13 cellular contexts compared by ENCODE assay signal in the genomic region with DNA sequence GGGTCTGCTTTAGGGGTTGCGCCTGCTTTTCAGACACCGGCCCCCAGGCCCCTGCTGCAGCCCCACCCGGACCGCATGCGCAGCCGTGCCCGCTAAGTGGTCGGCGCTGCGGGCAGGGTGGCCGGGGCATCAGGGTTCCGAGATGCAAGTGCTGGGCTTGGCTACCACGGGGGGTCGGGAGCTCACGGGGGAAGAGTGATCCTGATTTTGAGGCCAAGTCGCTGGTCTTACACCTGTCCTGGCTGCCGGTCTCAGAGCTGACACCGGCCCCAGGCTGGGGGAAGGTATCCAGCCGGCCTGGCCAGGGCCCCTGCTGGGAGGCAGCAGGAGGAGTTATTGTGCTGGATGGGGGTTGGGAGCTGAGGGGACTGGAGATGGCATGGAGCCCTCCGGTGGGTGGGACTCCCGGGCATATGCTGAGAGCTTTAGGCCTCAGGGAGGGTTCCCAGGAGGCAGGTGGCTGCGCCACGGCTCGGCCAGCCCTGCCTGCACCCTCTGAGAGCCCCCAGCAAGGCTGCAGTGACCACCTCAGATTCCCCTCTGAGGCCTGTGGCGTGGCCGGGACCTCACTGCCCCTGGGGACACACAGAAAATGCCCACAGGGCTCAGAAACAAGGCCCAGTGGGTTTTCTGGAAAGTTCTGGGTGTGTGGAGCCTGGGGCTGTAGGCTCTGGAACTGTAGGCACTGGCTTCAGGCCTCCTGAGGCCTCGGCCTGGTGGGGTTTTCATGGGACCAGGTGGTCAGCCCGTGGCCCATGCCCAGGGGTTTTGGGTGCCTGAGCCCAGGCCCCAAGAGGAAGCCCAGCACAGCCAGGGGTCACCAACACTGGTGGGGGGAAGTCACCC. TPM values are rescaled to one million over a fixed set of nuclear protein-coding genes. Genes with fewer than 3 reads are reported as not detected.
DNase-seq lines count a peak whose midpoint lies in the region; ATAC-seq, FAIRE-seq and TF ChIP-seq lines count a peak whose summit lies in the region.
"Had no signal": no experiment of that assay in that cellular context is flagged by ENCODE, and none has a peak within 500 bp of the region (broad histone marks: within the 10 kb centered on the region; RNA-seq: fewer than 3 reads in every experiment).

No MANE protein-coding gene starts in this region.

- no peaks in the 10 kb centered on the region for H3K79me2 ChIP-seq in HepG2 (ENCODE audit: insufficient read depth, low read length)

- TF ChIP-seq EP300 in HepG2 (IDR thresholded peaks at IDR 0.05; ENCODE audit: low read depth in 2 of 2, low read length in 2 of 2) (no peak), HepG2 (CRISPR knock-in tag; IDR thresholded peaks at IDR 0.05; ENCODE audit: borderline replicate concordance) (no peak)

- H2AFZ ChIP-seq in HepG2 (ENCODE audit: low read length) = no peak overlapping the region

- H3K36me3 ChIP-seq in RWPE2 (ENCODE audit: low read depth) = no peaks in the 10 kb centered on the region
- no peaks in the 10 kb centered on the region for H3K36me3 ChIP-seq in HepG2 (replicated peaks in 1 of 2; ENCODE audit: control insufficient read depth in 1 of 2, insufficient read depth in 2 of 2, low read length in 2 of 2)
- H3K36me3 ChIP-seq: HAP-1 had no signal

- in situ Hi-C loops in GM13977 (cut with MboI; ENCODE audit: low pct_unique_long_range_greater_than_20kb, low sequenced_read_pairs, unreplicated experiment) = no loop called here
- in situ Hi-C loops in HepG2 (cut with HindIII; ENCODE audit: extremely low pct_ligation_motif_present, low pct_unique_long_range_greater_than_20kb) = no loop called here

- H3K4me2 ChIP-seq in HepG2 (ENCODE audit: low read depth, low read length) = no peak overlapping the region

- no peak for TF ChIP-seq RAD21 in HepG2 (CRISPR knock-in tag; IDR thresholded peaks at IDR 0.05)

- no peaks in the 10 kb centered on the region for H4K20me1 ChIP-seq in HepG2 (ENCODE audit: insufficient read depth, low read length)

- BruUV-seq in HepG2 (replicated peaks; lab: Mats Ljungman, UMichigan) = no TSS peak

- ATAC-seq in RWPE2 (ENCODE audit: low read depth) (peak; percentile 10; the same call in 1 of the 3 replicates), HepG2 (peak; percentile 8), HG03025 (IDR thresholded peaks at IDR 0.05; ENCODE audit: low FRiP score, unreplicated experiment) (no peak), HG03469 (IDR thresholded peaks at IDR 0.05; ENCODE audit: unreplicated experiment) (no peak)

- CTCF ChIA-PET in AG04450 (lab: Charles Lee) = no interaction called here
- CTCF ChIA-PET in HepG2 (lab: Yijun Ruan, JAX; ENCODE audit: low intra/inter-chr PET ratio, low total read pairs) = interaction anchor here (0.7 kb wide), 1 partner anchor 986 kb away, joined by 3 read pairs; a partner anchor contains a TSS

- H3K27me3 ChIP-seq in AG04450 (ENCODE audit: control insufficient read depth, insufficient read depth, low read length) = peaks cover 2% of the 10 kb centered on the region
- H3K27me3 ChIP-seq in RWPE2 (ENCODE audit: insufficient read depth, poor library complexity, severe bottlenecking) = no peaks in the 10 kb centered on the region
- H3K27me3 ChIP-seq in HepG2 (ENCODE audit: control insufficient read depth in 1 of 2, insufficient read depth in 2 of 2, low read length in 2 of 2) = peaks cover 17 to 52% of the 10 kb centered on the region in 2 experiments; a peak in 4 of 5 replicates

- H3K9me3 ChIP-seq in AG04450 (ENCODE audit: control insufficient read depth, insufficient read depth, low read length) (no peaks in the 10 kb centered on the region; the same call in 1 of the 2 replicates), RWPE2 (ENCODE audit: severe bottlenecking) (no peaks in the 10 kb centered on the region), HepG2 (ENCODE audit: low read length) (no peaks in the 10 kb centered on the region)

- 64% methylated on average over 14 of the region's 28 CpGs for WGBS in HepG2 (ENCODE audit: low lambda C conversion rate)

- POLR2A ChIA-PET in AG04450 (lab: Yijun Ruan, JAX) (no interaction called here), HepG2 (lab: Yijun Ruan, JAX) (interaction anchor here (1.5 kb wide), 1 partner anchor 109 kb away, joined by 3 read pairs; no protein-coding TSS in a partner anchor)

- peak overlapping the region; percentile 85 for H3K27ac ChIP-seq in AG04450 (ENCODE audit: low read depth, low read length)
- H3K27ac ChIP-seq in RWPE2 (ENCODE audit: poor library complexity, severe bottlenecking) = peak overlapping the region; percentile 13
- no peak overlapping the region for H3K27ac ChIP-seq in HepG2 (ENCODE audit: extremely low read length, insufficient read depth, low read length)

- DNase-seq in AG04450 (ENCODE audit: low read depth, low spot score) (no peak), GM13977 (ENCODE audit: low spot score) (peak; percentile 18), RWPE2 (ENCODE audit: low spot score) (peak; percentile 61), HepG2 (ENCODE audit: low spot score) (peak; percentile 7), SHP77 treated with DMSO at 0.1 percent for 48 hours (lab: John Stamatoyannopoulos, UW) (no peak), middle frontal gyrus (ENCODE audit: extremely low spot score, low spot score) (no peak)
- DNase-seq: NCI-H2029 had no signal

- H3K4me3 ChIP-seq in AG04450 (ENCODE audit: low read depth, low read length) (no peak overlapping the region), RWPE2 (ENCODE audit: severe bottlenecking) (no peak overlapping the region), HepG2 (replicated peaks in 1 of 3; ENCODE audit: insufficient read depth in 1 of 3, low read depth in 2 of 3, low read length in 3 of 3) (no peak overlapping the region; a peak in 1 of 6 replicates)
- H3K4me3 ChIP-seq: HAP-1 had no signal

- intact Hi-C loops in HepG2 (cut with micrococcal nuclease; ENCODE audit: unreplicated experiment) = no loop called here

- no peak for TF ChIP-seq POLR2A in HepG2 (IDR thresholded peaks at IDR 0.05; ENCODE audit: insufficient read depth in 1 of 2, low read depth in 2 of 2, low read length in 2 of 2)

- H3K9ac ChIP-seq in HepG2 (ENCODE audit: insufficient read depth, low read depth, low read length) = no peak overlapping the region

- no peak for FAIRE-seq in HepG2 (lab: Jason Lieb, UNC)

- H3K4me1 ChIP-seq in RWPE2 (ENCODE audit: insufficient read depth, poor library complexity, severe bottlenecking) (peaks cover 9% of the 10 kb centered on the region), HepG2 (ENCODE audit: insufficient read depth, low read length) (peaks cover 29% of the 10 kb centered on the region)
- H3K4me1 ChIP-seq: HAP-1 had no signal

- no peak for TF ChIP-seq CTCF in AG04450 (IDR thresholded peaks at IDR 0.05; ENCODE audit: low read depth, low read length)
- TF ChIP-seq CTCF in GM13977 (IDR thresholded peaks at IDR 0.05; ENCODE audit: extremely low read depth, insufficient read depth, missing control alignments) = no peak
- no peak for TF ChIP-seq CTCF in RWPE2 (IDR thresholded peaks at IDR 0.05; ENCODE audit: poor library complexity, severe bottlenecking)
- no peak for TF ChIP-seq CTCF in HepG2 (CRISPR knock-in tag; IDR thresholded peaks at IDR 0.05)

TF ChIP-seq in HepG2, 621 proteins besides CTCF, POLR2A, EP300 and RAD21 (continues in another document):
- peak; percentile 33 for TF ChIP-seq AGO2 (optimal IDR thresholded peaks at IDR 0.05; ENCODE audit: low read depth, low read length)
- no peak for TF ChIP-seq PAX8 (CRISPR knock-in tag; IDR thresholded peaks at IDR 0.05; ENCODE audit: borderline replicate concordance)
- 0 out of 2 replicates have a peak, but pooled peaks have one; percentile 6 for TF ChIP-seq CBX5 (CRISPR knock-in tag; IDR thresholded peaks at IDR 0.05; ENCODE audit: borderline replicate concordance)
- TF ChIP-seq ZNF20 (CRISPR knock-in tag; IDR thresholded peaks at IDR 0.05) = no peak
- TF ChIP-seq FOSL1 (CRISPR knock-in tag; IDR thresholded peaks at IDR 0.05; ENCODE audit: borderline replicate concordance) = no peak
- TF ChIP-seq BCL6 (CRISPR knock-in tag; IDR thresholded peaks at IDR 0.05) = no peak
- 0 out of 2 replicates have a peak, but pooled peaks have one; percentile 46 for TF ChIP-seq RBFOX2 (IDR thresholded peaks at IDR 0.05; ENCODE audit: low read depth, low read length)

RNA-seq across cellular contexts. Expression of a gene that starts 4.4 kb away (rescaled TPM):
- polyA plus RNA-seq in AG04450 (2011; rRNA removed) (under 0.01 and 0.01 TPM in 2 replicates), HepG2 (2011; rRNA removed) (under 0.01 TPM in 2 replicates)
- polyA minus RNA-seq in AG04450 (2011; rRNA and poly(A)+ RNA removed) = under 0.01 TPM in 1 of 2 replicates, not detected in the other
- total RNA-seq in HepG2 (2016; rRNA removed; fragmentation: Illumina TruSeq; extraction: Trizol) = not detected in 2 replicates
- total RNA-seq in HepG2 (2016; cell fraction: cytosol; rRNA removed; fragmentation: Illumina TruSeq; extraction: Trizol; ENCODE audit: low read depth) = not detected in 2 replicates
- total RNA-seq in HepG2 (2016; cell fraction: insoluble cytoplasmic fraction; rRNA removed; fragmentation: Illumina TruSeq; extraction: Trizol) = not detected in 2 replicates
- not detected in 2 replicates for total RNA-seq in HepG2 (2016; cell fraction: membrane; rRNA removed; fragmentation: Illumina TruSeq; extraction: Trizol)
- not detected in 2 replicates for total RNA-seq in HepG2 (2016; cell fraction: nucleus; rRNA removed; fragmentation: Illumina TruSeq; extraction: Trizol)
- polyA plus RNA-seq in HepG2 (2011; cell fraction: cytosol; rRNA removed) = under 0.01 TPM in 1 of 2 replicates, not detected in the other
- 0.02 TPM in 2 replicates for polyA plus RNA-seq in HepG2 (2011; cell fraction: nucleus; rRNA removed)
- polyA plus RNA-seq in HepG2 (2012) = not detected in 2 replicates
- not detected in 2 replicates for polyA plus RNA-seq in HepG2 (2016; cell fraction: cytosol; fragmentation: Illumina TruSeq; extraction: Trizol; ENCODE audit: low read depth)
- not detected in 2 replicates for polyA plus RNA-seq in HepG2 (2016; cell fraction: insoluble cytoplasmic fraction; fragmentation: Illumina TruSeq; extraction: Trizol; ENCODE audit: low read depth)
- polyA plus RNA-seq in HepG2 (2016; cell fraction: membrane; fragmentation: Illumina TruSeq; extraction: Trizol; ENCODE audit: low read depth) = not detected in 2 replicates
- polyA plus RNA-seq in HepG2 (2016; cell fraction: nucleus; fragmentation: Illumina TruSeq; extraction: Trizol; ENCODE audit: insufficient read depth, low read depth) = 0.03 TPM in 1 of 2 replicates, not detected in the other
- polyA minus RNA-seq in HepG2 (2011; rRNA and poly(A)+ RNA removed; ENCODE audit: low replicate concordance) = not detected in 2 replicates
- polyA minus RNA-seq in HepG2 (2011; cell fraction: cytosol; rRNA and poly(A)+ RNA removed) = not detected in 2 replicates
- polyA minus RNA-seq in HepG2 (2011; cell fraction: nucleus; rRNA and poly(A)+ RNA removed) = not detected in 2 replicates
- total RNA-seq: endothelial cell of umbilical vein, SK-MEL-5 had no signal
- polyA plus RNA-seq: endothelial cell of umbilical vein, neural cell had no signal

Comparison
In these comparisons a context has a peak if more than half of its experiments do, and no peak if none do; other contexts are left out.
1. DNase-seq: peak in GM13977 (single experiment), RWPE2 (single experiment) and HepG2 (single experiment); none in AG04450 (single experiment), SHP77 treated with DMSO at 0.1 percent for 48 hours (single experiment) and middle frontal gyrus (single experiment).
2. ATAC-seq: peak in RWPE2 (single experiment) and HepG2 (single experiment); none in HG03025 (single experiment) and HG03469 (single experiment).